9 cellular contexts compared by ENCODE assay signal in genomic region chr5:147403659-147404640, GRCh38.
A peak's percentile ranks its signal among the peaks of the same experiment; 100 is the strongest.
DNase-seq lines count a peak whose midpoint lies in the region; ATAC-seq and TF ChIP-seq lines count a peak whose summit lies in the region.
"Had no signal": no experiment of that assay in that cellular context is flagged by ENCODE, and none has a peak within 500 bp of the region (broad histone marks: within the 10 kb centered on the region; RNA-seq: fewer than 3 reads in every experiment).

No MANE protein-coding gene starts in this region.

- DNase-seq in AG04449 (ENCODE audit: low read depth, low spot score) (peak; percentile 97), adipocyte (ENCODE audit: low read depth) (peak; percentile 93), inferior parietal cortex (ENCODE audit: extremely low spot score) (peak; percentile 33), thyroid gland (peak in 1 of 2 donors; percentile 13), GF-D8 (lab: John Stamatoyannopoulos, UW) (no peak), NCI-H1048 (lab: John Stamatoyannopoulos, UW) (no peak)
- DNase-seq: stimulated activated naive B cell treated with anti-CD40 and anti-IgM and Interleukin-4, amounts not matched to agents 10 μg/mL and 1 μg/mL and 100 μg/mL, for 72 hours had no signal

- peak overlapping the region; percentile 58 to 67 (median 64) for H3K27ac ChIP-seq in thyroid gland

- peaks cover 44% of the 10 kb centered on the region for H3K4me1 ChIP-seq in adipocyte (ENCODE audit: control insufficient read depth, insufficient read depth, low read length)
- peaks cover 0 to 17% of the 10 kb centered on the region in 2 donors for H3K4me1 ChIP-seq in thyroid gland

- H3K36me3 ChIP-seq in adipocyte (ENCODE audit: control insufficient read depth, insufficient read depth, low read length, severe bottlenecking) (no peaks in the 10 kb centered on the region), thyroid gland (no peaks in the 10 kb centered on the region)

- peak overlapping the region; percentile 81 for H3K9ac ChIP-seq in adipocyte (ENCODE audit: low read length)

- CTCF ChIA-PET in AG04449 (lab: Yijun Ruan, JAX): interaction anchor here (0.6 to 5.7 kb wide), 13 partner anchors 9 to 218 kb away, joined by 3 to 45 read pairs (median 5); no protein-coding TSS in a partner anchor

- POLR2A ChIA-PET in AG04449 (lab: Yijun Ruan, JAX): interaction anchor here (0.9 to 1.5 kb wide), 5 partner anchors 26 to 150 kb away, joined by 3 to 10 read pairs (median 4); no protein-coding TSS in a partner anchor

- intact Hi-C loops in thyroid gland (cut with DNase I): no loop called here

- 68 to 74% methylated on average over 15 of the region's 15 CpGs for WGBS in thyroid gland, 2 donors

- H3K4me3 ChIP-seq in AG04449 (ENCODE audit: low read depth, low read length): no peak overlapping the region
- peak overlapping the region; percentile 69 for H3K4me3 ChIP-seq in adipocyte (ENCODE audit: low read length)
- H3K4me3 ChIP-seq in thyroid gland (replicated peaks in 1 of 3): no peak overlapping the region

- ATAC-seq in GM19455 (IDR thresholded peaks at IDR 0.05; ENCODE audit: unreplicated experiment) (peak; percentile 93), HG03432 (IDR thresholded peaks at IDR 0.05; ENCODE audit: unreplicated experiment) (peak; percentile 93)

- TF ChIP-seq POLR2A in thyroid gland (IDR thresholded peaks at IDR 0.05): no peak

- H3K27me3 ChIP-seq in adipocyte (replicated peaks; ENCODE audit: control insufficient read depth, insufficient read depth, low read length) (no peaks in the 10 kb centered on the region), thyroid gland (no peaks in the 10 kb centered on the region)

- no peaks in the 10 kb centered on the region for H3K9me3 ChIP-seq in adipocyte (ENCODE audit: control insufficient read depth, low read length)
- H3K9me3 ChIP-seq in thyroid gland: no peaks in the 10 kb centered on the region

- TF ChIP-seq CTCF in AG04449 (IDR thresholded peaks at IDR 0.05; ENCODE audit: insufficient read depth, low read length, missing control alignments) (no peak), thyroid gland (IDR thresholded peaks at IDR 0.05) (no peak)

Comparison
In these comparisons a context has a peak if more than half of its experiments do, and no peak if none do; other contexts are left out.
1. DNase-seq: peak in AG04449 (single experiment), adipocyte (single experiment) and inferior parietal cortex (single experiment); none in GF-D8 (single experiment) and NCI-H1048 (single experiment).